In genomic region chr5:171392585-171393159, GRCh38 we compare ENCODE assay signal across 12 cellular contexts. TPM values are rescaled to one million over a fixed set of nuclear protein-coding genes. Genes with fewer than 3 reads are reported as not detected.
DNase-seq lines count a peak whose midpoint lies in the region; ATAC-seq and TF ChIP-seq lines count a peak whose summit lies in the region.
"Had no signal": no experiment of that assay in that cellular context is flagged by ENCODE, and none has a peak within 500 bp of the region (broad histone marks: within the 10 kb centered on the region; RNA-seq: fewer than 3 reads in every experiment).

No MANE protein-coding gene starts in this region.

- peaks cover 69% of the 10 kb centered on the region for H3K36me3 ChIP-seq in SU-DHL-6 (ENCODE audit: low read length)
- H3K36me3 ChIP-seq in hepatocyte (replicated peaks; ENCODE audit: insufficient read depth, low read depth), result peaks cover 3% of the 10 kb centered on the region

- H3K4me3 Mint-ChIP-seq in natural killer cell treated with Interleukin-12 subunit alpha and Interleukin-12 subunit beta and Interleukin-15 and Interleukin-18, amount 100 ng/mL, for 72 hours, result peak overlapping the region; percentile 57
- H3K4me3 Mint-ChIP-seq in natural killer cell, result no peak overlapping the region
- peak overlapping the region in 1 of 2 donors; percentile 20 for H3K4me3 Mint-ChIP-seq in effector memory CD8-positive, alpha-beta T cell
- H3K4me3 Mint-ChIP-seq in type B pancreatic cell, result no peak overlapping the region

- H4K20me1 ChIP-seq in SU-DHL-6 (ENCODE audit: low read depth, low read length) (peaks cover 87% of the 10 kb centered on the region), hepatocyte (ENCODE audit: insufficient read depth, poor library complexity, severe bottlenecking) (peaks cover 96% of the 10 kb centered on the region)

- peaks cover 33% of the 10 kb centered on the region; the same call in 1 of the 2 replicates for H3F3A ChIP-seq in SU-DHL-6 (ENCODE audit: insufficient read depth)

- no peak overlapping the region for H3K9ac ChIP-seq in SU-DHL-6 (ENCODE audit: low read length)

- TF ChIP-seq CTCF in natural killer cell (IDR thresholded peaks at IDR 0.05), result no peak
- TF ChIP-seq CTCF in SU-DHL-6 (IDR thresholded peaks at IDR 0.05; ENCODE audit: insufficient read depth, low read length, poor library complexity, severe bottlenecking), result no peak
- TF ChIP-seq CTCF in type B pancreatic cell (conservative IDR thresholded peaks at IDR 0.05), result peak; percentile 27
- TF ChIP-seq CTCF in hepatocyte (IDR thresholded peaks at IDR 0.05; ENCODE audit: poor library complexity), result no peak

- DNase-seq in natural killer cell treated with Interleukin-12 subunit alpha and Interleukin-12 subunit beta and Interleukin-15 and Interleukin-18, amount 100 ng/mL, for 72 hours (ENCODE audit: low spot score), result no peak
- DNase-seq in natural killer cell (no peak), type B pancreatic cell (ENCODE audit: extremely low spot score, unreplicated experiment) (no peak), hepatocyte (ENCODE audit: low spot score) (no peak), AG20443 (ENCODE audit: low spot score) (no peak)
- no peak for DNase-seq in effector memory CD8-positive, alpha-beta T cell
- DNase-seq: SJCRH30, transverse colon had no signal

- H3K27me3 Mint-ChIP-seq in natural killer cell treated with Interleukin-12 subunit alpha and Interleukin-12 subunit beta and Interleukin-15 and Interleukin-18, amount 100 ng/mL, for 72 hours, result no peaks in the 10 kb centered on the region
- H3K27me3 Mint-ChIP-seq in natural killer cell (ENCODE audit: low read depth in 2 of 2), result no peaks in the 10 kb centered on the region
- H3K27me3 Mint-ChIP-seq in effector memory CD8-positive, alpha-beta T cell, result no peaks in the 10 kb centered on the region
- H3K27me3 Mint-ChIP-seq in type B pancreatic cell, result peaks cover 6% of the 10 kb centered on the region

- H2AFZ ChIP-seq in SU-DHL-6 (ENCODE audit: low read depth, low read length, severe bottlenecking) (no peak overlapping the region), hepatocyte (no peak overlapping the region)

- H3K4me3 ChIP-seq in SU-DHL-6 (ENCODE audit: insufficient read depth, low read length, poor library complexity, severe bottlenecking) (no peak overlapping the region), hepatocyte (no peak overlapping the region)
- H3K4me3 ChIP-seq: gastroesophageal sphincter, SJCRH30, transverse colon had no signal

- intact Hi-C loops in natural killer cell (cut with micrococcal nuclease), result no loop called here

- no peaks in the 10 kb centered on the region for H3K9me3 Mint-ChIP-seq in natural killer cell treated with Interleukin-12 subunit alpha and Interleukin-12 subunit beta and Interleukin-15 and Interleukin-18, amount 100 ng/mL, for 72 hours
- H3K9me3 Mint-ChIP-seq in natural killer cell, result no peaks in the 10 kb centered on the region
- peaks cover 0 to 1% of the 10 kb centered on the region in 2 donors for H3K9me3 Mint-ChIP-seq in effector memory CD8-positive, alpha-beta T cell
- no peaks in the 10 kb centered on the region for H3K9me3 Mint-ChIP-seq in type B pancreatic cell

- H3K36me3 Mint-ChIP-seq in natural killer cell treated with Interleukin-12 subunit alpha and Interleukin-12 subunit beta and Interleukin-15 and Interleukin-18, amount 100 ng/mL, for 72 hours, result peaks cover 58% of the 10 kb centered on the region
- peaks cover 24% of the 10 kb centered on the region for H3K36me3 Mint-ChIP-seq in natural killer cell
- H3K36me3 Mint-ChIP-seq in effector memory CD8-positive, alpha-beta T cell (ENCODE audit: insufficient read depth), result peaks cover 93% of the 10 kb centered on the region
- peaks cover 61% of the 10 kb centered on the region for H3K36me3 Mint-ChIP-seq in type B pancreatic cell

- no peaks in the 10 kb centered on the region for H3K9me2 ChIP-seq in SU-DHL-6 (replicated peaks; ENCODE audit: insufficient read depth, low read length)
- H3K9me2 ChIP-seq in hepatocyte (replicated peaks; ENCODE audit: insufficient read depth), result no peaks in the 10 kb centered on the region

- no peak overlapping the region for H3K27ac ChIP-seq in SU-DHL-6 (ENCODE audit: low read depth, low read length)
- H3K27ac ChIP-seq in hepatocyte, result no peak overlapping the region
- H3K27ac ChIP-seq: gastroesophageal sphincter, SJCRH30, transverse colon, VCaP had no signal

- peaks cover 20% of the 10 kb centered on the region for H3K4me1 ChIP-seq in hepatocyte (ENCODE audit: insufficient read depth)

- no peak for ATAC-seq in natural killer cell treated with Interleukin-12 subunit alpha and Interleukin-12 subunit beta and Interleukin-15 and Interleukin-18, amount 100 ng/mL, for 72 hours
- ATAC-seq in natural killer cell (no peak), esophagus mucosa (no peak)
- ATAC-seq in effector memory CD8-positive, alpha-beta T cell (replicated peaks), result no peak
- ATAC-seq: gastroesophageal sphincter had no signal

- no peaks in the 10 kb centered on the region for H3K9me3 ChIP-seq in SU-DHL-6 (ENCODE audit: insufficient read depth, low read length)
- H3K9me3 ChIP-seq in hepatocyte (ENCODE audit: low read depth), result no peaks in the 10 kb centered on the region
- H3K9me3 ChIP-seq: gastroesophageal sphincter, SJCRH30, transverse colon had no signal

- H3K4me2 ChIP-seq in SU-DHL-6 (ENCODE audit: low read depth, low read length, poor library complexity, severe bottlenecking) (peak overlapping the region; percentile 11), hepatocyte (no peak overlapping the region)

- peak overlapping the region; percentile 19 to 78 for H3K27ac Mint-ChIP-seq in natural killer cell treated with Interleukin-12 subunit alpha and Interleukin-12 subunit beta and Interleukin-15 and Interleukin-18, amount 100 ng/mL, for 72 hours
- H3K27ac Mint-ChIP-seq in natural killer cell (peak overlapping the region in 1 of 2 donors; percentile 37), type B pancreatic cell (no peak overlapping the region)
- peak overlapping the region; percentile 30 to 55 for H3K27ac Mint-ChIP-seq in effector memory CD8-positive, alpha-beta T cell

- H3K79me2 ChIP-seq in SU-DHL-6 (ENCODE audit: insufficient read depth, low read length) (peaks cover 100% of the 10 kb centered on the region), hepatocyte (peaks cover 98% of the 10 kb centered on the region)

- 94% methylated on average over 4 of the region's 4 CpGs for WGBS in hepatocyte (ENCODE audit: low lambda C conversion rate, missing lambda C conversion rate)

- H3K4me1 Mint-ChIP-seq in natural killer cell treated with Interleukin-12 subunit alpha and Interleukin-12 subunit beta and Interleukin-15 and Interleukin-18, amount 100 ng/mL, for 72 hours (ENCODE audit: low read depth in 2 of 2), result peaks cover 55 to 65% of the 10 kb centered on the region in 2 donors
- H3K4me1 Mint-ChIP-seq in natural killer cell (peaks cover 62 to 68% of the 10 kb centered on the region in 2 donors), type B pancreatic cell (ENCODE audit: unreplicated experiment) (peaks cover 20% of the 10 kb centered on the region)
- H3K4me1 Mint-ChIP-seq in effector memory CD8-positive, alpha-beta T cell (ENCODE audit: low read depth in 2 of 2), result peaks cover 58% of the 10 kb centered on the region in 2 donors

- H3K27me3 ChIP-seq in SU-DHL-6 (ENCODE audit: low read length) (no peaks in the 10 kb centered on the region), hepatocyte (no peaks in the 10 kb centered on the region)
- H3K27me3 ChIP-seq: gastroesophageal sphincter, SJCRH30, transverse colon had no signal

RNA-seq across cellular contexts. Expression of gene NPM1, which starts 5.0 kb away (rescaled TPM):
- 1,000 to 10,000 TPM; 1,349 to 2,333 TPM for total RNA-seq in natural killer cell treated with Interleukin-12 subunit alpha and Interleukin-12 subunit beta and Interleukin-15 and Interleukin-18, amount 100 ng/mL, for 72 hours
- total RNA-seq in natural killer cell (100 to 1,000 TPM; 440 to 554 (median 454) TPM), type B pancreatic cell (ENCODE audit: low replicate concordance) (1,253 and 1,650 TPM in 2 replicates), hepatocyte (1,088 and 1,095 TPM in 2 replicates), esophagus mucosa (922 TPM)
- 373 and 443 TPM in 2 replicates for polyA plus RNA-seq in hepatocyte

RNA-seq across cellular contexts. Expression of gene FGF18, which starts 26.8 kb away (rescaled TPM):
- total RNA-seq in natural killer cell treated with Interleukin-12 subunit alpha and Interleukin-12 subunit beta and Interleukin-15 and Interleukin-18, amount 100 ng/mL, for 72 hours, result under 1 TPM in 1 of 2 donors, not detected in 1; 0.28 TPM
- total RNA-seq in natural killer cell (under 1 TPM; 0.16 to 0.25 (median 0.23) TPM), type B pancreatic cell (ENCODE audit: low replicate concordance) (1.7 and 3.2 TPM in 2 replicates), hepatocyte (1.00 and 2.2 TPM in 2 replicates), esophagus mucosa (0.08 TPM)
- polyA plus RNA-seq in hepatocyte, result 6.5 and 7.2 TPM in 2 replicates
- total RNA-seq: SJCRH30 had no signal
